ENCODE assay signal across 7 cellular contexts in the genomic region with DNA sequence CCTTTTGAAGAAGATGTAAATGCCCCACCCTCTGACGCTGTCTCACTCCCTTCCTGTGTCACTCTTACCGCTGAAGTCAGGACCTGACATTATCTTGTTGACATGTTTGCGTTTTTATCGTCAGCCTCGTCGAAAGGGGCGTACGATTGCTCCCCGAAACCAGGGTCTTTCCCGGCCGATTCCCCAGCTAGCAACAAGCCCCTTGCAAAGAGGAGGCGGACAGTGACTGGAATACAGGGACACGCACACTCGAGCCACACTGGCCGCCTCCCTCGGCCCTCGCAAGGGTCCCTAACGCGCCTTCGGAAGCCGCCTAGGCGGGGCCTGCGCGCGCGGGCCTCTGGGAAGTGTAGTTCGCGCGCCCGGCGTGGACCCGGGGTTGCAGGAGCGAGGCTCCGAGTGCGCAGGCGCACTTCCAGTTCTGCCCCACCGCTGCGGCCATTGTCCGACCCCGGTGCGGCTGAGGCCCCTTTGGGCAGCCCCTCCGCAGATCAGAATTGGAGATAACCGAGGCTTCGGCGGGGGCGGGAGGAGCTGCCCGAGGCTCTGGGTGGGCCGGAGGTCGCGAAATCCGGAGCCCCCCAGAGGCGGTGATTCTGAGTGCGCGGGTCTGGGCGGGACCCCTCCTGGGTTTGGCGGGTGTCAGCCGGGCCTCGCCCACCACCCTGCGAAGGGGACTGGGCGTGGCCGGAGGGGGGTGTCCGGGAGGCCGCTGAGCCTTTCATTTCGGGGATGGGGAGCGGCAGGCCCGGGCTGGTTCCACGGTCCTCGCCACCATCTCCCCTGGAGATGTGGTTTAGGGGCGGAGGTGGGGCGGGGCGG. TPM values are rescaled to one million over a fixed set of nuclear protein-coding genes. Genes with fewer than 3 reads are reported as not detected.
DNase-seq lines count a peak whose midpoint lies in the region; ATAC-seq and TF ChIP-seq lines count a peak whose summit lies in the region.

A gene (plus strand): TSS at position 412 of the 822 bp plus-strand sequence. CDS start 502 bp downstream, outside the sequence.

- H3K36me3 ChIP-seq in brain microvascular endothelial cell (replicated peaks) (peaks cover 10% of the 10 kb centered on the region), iPS-18a (ENCODE audit: control insufficient read depth, low read depth, low read length) (peaks cover 4% of the 10 kb centered on the region), skeletal muscle satellite cell (ENCODE audit: insufficient read depth, low read length) (peaks cover 18% of the 10 kb centered on the region)

- no peak for TF ChIP-seq CTCF in brain microvascular endothelial cell (IDR thresholded peaks at IDR 0.05; ENCODE audit: low read depth, low read length, missing control alignments)

- in situ Hi-C loops in brain microvascular endothelial cell (cut with HindIII; ENCODE audit: low pct_ligation_motif_present, low sequenced_read_pairs): no loop called here

- H3K4me2 ChIP-seq in skeletal muscle satellite cell (ENCODE audit: low read length): peak within 1 kb of the TSS; percentile 100

- ATAC-seq in GM18519 (IDR thresholded peaks at IDR 0.05; ENCODE audit: low FRiP score, unreplicated experiment): peak; percentile 73
- ATAC-seq in HG03039 (IDR thresholded peaks at IDR 0.05; ENCODE audit: unreplicated experiment): peak; percentile 82

- H3K27me3 ChIP-seq in brain microvascular endothelial cell (replicated peaks) (no peaks in the 10 kb centered on the region), iPS-18a (ENCODE audit: control insufficient read depth, insufficient read depth, low read length) (no peaks in the 10 kb centered on the region), skeletal muscle satellite cell (ENCODE audit: control insufficient read depth, insufficient read depth, low read length) (no peaks in the 10 kb centered on the region)

- no peaks in the 10 kb centered on the region for H3K9me3 ChIP-seq in iPS-18a (ENCODE audit: control insufficient read depth, low read depth, low read length)
- no peaks in the 10 kb centered on the region for H3K9me3 ChIP-seq in skeletal muscle satellite cell (replicated peaks; ENCODE audit: low read length)

- H3K9ac ChIP-seq in iPS-18a (ENCODE audit: low read length): peak within 1 kb of the TSS; percentile 54
- peak within 1 kb of the TSS; percentile 92 for H3K9ac ChIP-seq in skeletal muscle satellite cell (ENCODE audit: low read depth, low read length)

- H3K4me3 ChIP-seq in brain microvascular endothelial cell (ENCODE audit: low read depth, low read length): peak within 1 kb of the TSS; percentile 73
- H3K4me3 ChIP-seq in iPS-18a (ENCODE audit: low read length): peak within 1 kb of the TSS; percentile 81
- H3K4me3 ChIP-seq in skeletal muscle satellite cell (ENCODE audit: low read length): peak within 1 kb of the TSS; percentile 93

- DNase-seq in NCI-H2107 (lab: John Stamatoyannopoulos, UW): peak; percentile 82
- peak; percentile 90 for DNase-seq in UCSD-AML1 (lab: John Stamatoyannopoulos, UW; ENCODE audit: unreplicated experiment)
- peak; percentile 66 for DNase-seq in brain microvascular endothelial cell

- peak within 1 kb of the TSS; percentile 39 for H3K27ac ChIP-seq in brain microvascular endothelial cell
- no peak within 1 kb of the TSS for H3K27ac ChIP-seq in iPS-18a (ENCODE audit: low read length)

- H3K4me1 ChIP-seq in iPS-18a (ENCODE audit: control insufficient read depth, low read depth, low read length): peaks cover 5% of the 10 kb centered on the region
- peaks cover 7% of the 10 kb centered on the region for H3K4me1 ChIP-seq in skeletal muscle satellite cell (ENCODE audit: control insufficient read depth, insufficient read depth, low read length)

RNA-seq across cellular contexts. Expression of the gene that starts here (rescaled TPM):
- 18.3 and 23.6 TPM in 2 replicates for total RNA-seq in skeletal muscle satellite cell (2012; rRNA removed)
